Comparison of ENCODE assay signal across 10 cellular contexts in the genomic region with DNA sequence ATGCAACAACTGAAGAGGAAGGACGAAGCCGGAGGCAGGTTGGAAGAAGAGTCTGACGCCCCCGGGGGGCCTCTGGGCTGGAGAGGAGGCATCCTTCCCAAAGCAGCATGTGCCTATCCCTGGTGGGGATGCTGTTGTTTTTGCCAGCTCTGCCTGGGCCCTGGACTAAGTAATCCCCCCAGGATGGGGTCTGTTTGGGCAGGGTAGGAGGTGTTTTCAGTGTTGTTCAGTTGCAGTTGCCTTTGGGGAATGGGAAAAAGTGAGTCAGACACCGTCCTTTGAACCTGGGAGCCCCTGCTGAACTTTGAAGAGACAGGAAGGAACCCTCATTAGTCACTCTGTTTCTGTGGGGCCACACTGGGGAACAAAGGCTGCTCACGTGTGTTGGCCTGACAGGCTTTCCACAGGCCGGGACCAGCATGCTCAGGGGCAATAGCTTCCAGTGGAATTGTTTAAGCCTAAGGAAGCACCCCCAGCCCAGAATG. TPM values are rescaled to one million over a fixed set of nuclear protein-coding genes. Genes with fewer than 3 reads are reported as not detected.
DNase-seq lines count a peak whose midpoint lies in the region; ATAC-seq lines count a peak whose summit lies in the region.
"Had no signal": no experiment of that assay in that cellular context is flagged by ENCODE, and none has a peak within 500 bp of the region (broad histone marks: within the 10 kb centered on the region; RNA-seq: fewer than 3 reads in every experiment).

No MANE protein-coding gene starts in this region.

- H3K27ac Mint-ChIP-seq in T-cell = peak overlapping the region; percentile 87 to 96
- H3K27ac Mint-ChIP-seq in naive thymus-derived CD8-positive, alpha-beta T cell = peak overlapping the region; percentile 10 to 93 (median 88)
- H3K27ac Mint-ChIP-seq in stimulated activated effector memory CD8-positive, alpha-beta T cell treated with anti-CD3 and anti-CD28 coated beads, Interleukin-12 subunit alpha, Interleukin-12 subunit beta, amount 100 ng/mL, for 72 hours = no peak overlapping the region

- peak overlapping the region; percentile 35 to 57 (median 56) for H3K4me3 Mint-ChIP-seq in T-cell
- H3K4me3 Mint-ChIP-seq in naive thymus-derived CD8-positive, alpha-beta T cell = peak overlapping the region; percentile 12 to 82 (median 57)
- no peak overlapping the region for H3K4me3 Mint-ChIP-seq in stimulated activated effector memory CD8-positive, alpha-beta T cell treated with anti-CD3 and anti-CD28 coated beads, Interleukin-12 subunit alpha, Interleukin-12 subunit beta, amount 100 ng/mL, for 72 hours

- ATAC-seq in T-cell (replicated peaks in 1 of 4) (peak; percentile 61 to 87 (median 84)), GM21360 (IDR thresholded peaks at IDR 0.05; ENCODE audit: unreplicated experiment) (no peak), HG02970 (IDR thresholded peaks at IDR 0.05; ENCODE audit: low FRiP score, unreplicated experiment) (no peak)
- peak; percentile 61 to 81 for ATAC-seq in naive thymus-derived CD8-positive, alpha-beta T cell
- peak; percentile 49 for ATAC-seq in stimulated activated effector memory CD8-positive, alpha-beta T cell treated with anti-CD3 and anti-CD28 coated beads, Interleukin-12 subunit alpha, Interleukin-12 subunit beta, amount 100 ng/mL, for 72 hours

- POLR2A ChIA-PET in T-cell (lab: Charles Lee) = no interaction called here
- POLR2A ChIA-PET in naive thymus-derived CD8-positive, alpha-beta T cell (lab: Charles Lee) = interaction anchor here (0.8 kb wide), 1 partner anchor 99 kb away, joined by 4 read pairs; no protein-coding TSS in a partner anchor

- H3K4me1 Mint-ChIP-seq in T-cell = peaks cover 77 to 82% (median 78%) of the 10 kb centered on the region in 3 donors
- peaks cover 50 to 92% (median 77%) of the 10 kb centered on the region in 4 donors for H3K4me1 Mint-ChIP-seq in naive thymus-derived CD8-positive, alpha-beta T cell
- H3K4me1 Mint-ChIP-seq in stimulated activated effector memory CD8-positive, alpha-beta T cell treated with anti-CD3 and anti-CD28 coated beads, Interleukin-12 subunit alpha, Interleukin-12 subunit beta, amount 100 ng/mL, for 72 hours = peaks cover 12% of the 10 kb centered on the region

- CTCF ChIA-PET in T-cell (lab: Charles Lee) = no interaction called here

- no peaks in the 10 kb centered on the region for H3K9me3 Mint-ChIP-seq in T-cell
- peaks cover 0 to 4% (median 0%) of the 10 kb centered on the region in 9 donors for H3K9me3 Mint-ChIP-seq in naive thymus-derived CD8-positive, alpha-beta T cell
- peaks cover 5% of the 10 kb centered on the region for H3K9me3 Mint-ChIP-seq in stimulated activated effector memory CD8-positive, alpha-beta T cell treated with anti-CD3 and anti-CD28 coated beads, Interleukin-12 subunit alpha, Interleukin-12 subunit beta, amount 100 ng/mL, for 72 hours

- no peaks in the 10 kb centered on the region for H3K27me3 Mint-ChIP-seq in T-cell
- no peaks in the 10 kb centered on the region for H3K27me3 Mint-ChIP-seq in naive thymus-derived CD8-positive, alpha-beta T cell

- DNase-seq in T-cell (peak in 7 of 34 experiments; percentile 7 to 64 (median 34)), activated T-helper 1 cell treated with Interleukin-2 at 50 U/mL for 16 hours (ENCODE audit: low read depth) (peak; percentile 32), DMS53 treated with DMSO at 0.1 percent for 48 hours (lab: John Stamatoyannopoulos, UW; ENCODE audit: unreplicated experiment) (no peak), DMS114 treated with DMSO at 0.1 percent for 48 hours (lab: John Stamatoyannopoulos, UW; ENCODE audit: unreplicated experiment) (no peak)
- peak in 8 of 10 donors; percentile 21 to 87 (median 44) for DNase-seq in naive thymus-derived CD8-positive, alpha-beta T cell
- DNase-seq in stimulated activated effector memory CD8-positive, alpha-beta T cell treated with anti-CD3 and anti-CD28 coated beads, Interleukin-12 subunit alpha, Interleukin-12 subunit beta, amount 100 ng/mL, for 72 hours (ENCODE audit: low spot score in 2 of 2) = no peak
- DNase-seq: NCI-H510A had no signal

- H3K36me3 Mint-ChIP-seq in T-cell = no peaks in the 10 kb centered on the region
- no peaks in the 10 kb centered on the region for H3K36me3 Mint-ChIP-seq in naive thymus-derived CD8-positive, alpha-beta T cell
- no peaks in the 10 kb centered on the region for H3K36me3 Mint-ChIP-seq in stimulated activated effector memory CD8-positive, alpha-beta T cell treated with anti-CD3 and anti-CD28 coated beads, Interleukin-12 subunit alpha, Interleukin-12 subunit beta, amount 100 ng/mL, for 72 hours

RNA-seq across cellular contexts. Expression of a gene that starts 35.2 kb away (rescaled TPM):
- 1 to 10 TPM in 1 of 5 donors, under 1 TPM in 4; 0.14 to 1.4 (median 0.46) TPM for total RNA-seq in T-cell
- under 1 TPM; 0.74 to 0.75 TPM for total RNA-seq in naive thymus-derived CD8-positive, alpha-beta T cell
- under 1 TPM in 2 of 3 donors, not detected in 1; 0.26 to 0.60 TPM for polyA plus RNA-seq in naive thymus-derived CD8-positive, alpha-beta T cell

RNA-seq across cellular contexts. Expression of a gene that starts 57.4 kb away (rescaled TPM):
- not detected for total RNA-seq in T-cell
- not detected for total RNA-seq in naive thymus-derived CD8-positive, alpha-beta T cell
- not detected for polyA plus RNA-seq in naive thymus-derived CD8-positive, alpha-beta T cell
- total RNA-seq: sigmoid colon had no signal
- polyA plus RNA-seq: sigmoid colon had no signal

Comparison
In these comparisons a context has a peak if more than half of its experiments do, and no peak if none do; other contexts are left out.
1. ATAC-seq: peak in T-cell (4 of 4), naive thymus-derived CD8-positive, alpha-beta T cell (2 of 2) and stimulated activated effector memory CD8-positive, alpha-beta T cell treated with anti-CD3 and anti-CD28 coated beads, Interleukin-12 subunit alpha, Interleukin-12 subunit beta, amount 100 ng/mL, for 72 hours (single experiment); none in GM21360 (single experiment) and HG02970 (single experiment).
2. DNase-seq: peak in activated T-helper 1 cell treated with Interleukin-2 at 50 U/mL for 16 hours (single experiment) and naive thymus-derived CD8-positive, alpha-beta T cell (8 of 10); none in stimulated activated effector memory CD8-positive, alpha-beta T cell treated with anti-CD3 and anti-CD28 coated beads, Interleukin-12 subunit alpha, Interleukin-12 subunit beta, amount 100 ng/mL, for 72 hours (0 of 2), DMS53 treated with DMSO at 0.1 percent for 48 hours (single experiment) and DMS114 treated with DMSO at 0.1 percent for 48 hours (single experiment).